26 cellular contexts compared by ENCODE assay signal in genomic region chr3:128430276-128430675, GRCh38. TPM values are rescaled to one million over a fixed set of nuclear protein-coding genes. Genes with fewer than 3 reads are reported as not detected.
"Had no signal": no experiment of that assay in that cellular context is flagged by ENCODE, and none has a peak within 500 bp of the region (broad histone marks: within the 10 kb centered on the region; RNA-seq: fewer than 3 reads in every experiment).

No MANE protein-coding gene starts in this region.

- H3K9me3 Mint-ChIP-seq: activated CD4-positive, alpha-beta T cell treated with anti-CD3 and anti-CD28 coated beads, Interleukin-2, amount 10 ng/mL, durations not matched to agents 24 days and 14 days; activated naive CD4-positive, alpha-beta T cell treated with anti-CD3 and anti-CD28 coated beads, Interleukin-2, amount 50 U/mL, for 24 hours; activated T-cell treated with anti-CD3 and anti-CD28 coated beads, Interleukin-2, amount 50 U/mL, for 24 hours; activated T-helper 1 cell treated with anti-CD3 and anti-CD28 coated beads, Interleukin-12 subunit alpha, Interleukin-12 subunit beta, Interleukin-2, Interleukin-4 antibody, amounts not matched to agents 30 ng/mL and 10 ng/mL and 1 ng/mL, durations not matched to agents 14 hours and 24 hours and 36 hours; central memory CD8-positive, alpha-beta T cell; T-helper 1 cell treated with Interleukin-12 subunit alpha and Interleukin-12 subunit beta and Interleukin-4 antibody, amounts not matched to agents 30 μg/mL and 1 μg/mL, for 36 hours; WTC11 had no signal

- H3K36me3 Mint-ChIP-seq: activated CD8-positive, alpha-beta memory T cell treated with anti-CD3 and anti-CD28 coated beads, Interleukin-2, amount 10 ng/mL, durations not matched to agents 7 days and 5 days; WTC11 had no signal

- H3K27ac ChIP-seq: breast epithelium, Peyer's patch, RWPE1, SJCRH30 had no signal

- H3K9me3 ChIP-seq: breast epithelium, MG63, Peyer's patch, SJCRH30 had no signal

- H3K4me3 Mint-ChIP-seq: activated CD4-positive, alpha-beta T cell treated with anti-CD3 and anti-CD28 coated beads, Interleukin-2, amount 10 ng/mL, durations not matched to agents 24 days and 14 days; activated CD8-positive, alpha-beta memory T cell treated with anti-CD3 and anti-CD28 coated beads, Interleukin-2, amount 10 ng/mL, durations not matched to agents 7 days and 5 days; activated naive CD4-positive, alpha-beta T cell treated with anti-CD3 and anti-CD28 coated beads, Interleukin-2, amount 50 U/mL, for 24 hours; activated T-cell treated with anti-CD3 and anti-CD28 coated beads, Interleukin-2, amount 50 U/mL, for 24 hours; activated T-helper 1 cell treated with anti-CD3 and anti-CD28 coated beads, Interleukin-12 subunit alpha, Interleukin-12 subunit beta, Interleukin-2, Interleukin-4 antibody, amounts not matched to agents 30 ng/mL and 10 ng/mL and 1 ng/mL, durations not matched to agents 14 hours and 24 hours and 36 hours; central memory CD8-positive, alpha-beta T cell; T-helper 1 cell treated with Interleukin-12 subunit alpha and Interleukin-12 subunit beta and Interleukin-4 antibody, amounts not matched to agents 30 μg/mL and 1 μg/mL, for 36 hours; WTC11 had no signal

- H3K4me1 ChIP-seq: breast epithelium, SJCRH30 had no signal

- ATAC-seq: activated CD8-positive, alpha-beta memory T cell treated with anti-CD3 and anti-CD28 coated beads, Interleukin-2, amount 10 ng/mL, durations not matched to agents 7 days and 5 days; WTC11 had no signal

- H3K27ac Mint-ChIP-seq: activated CD4-positive, alpha-beta T cell treated with anti-CD3 and anti-CD28 coated beads, Interleukin-2, amount 10 ng/mL, durations not matched to agents 24 days and 14 days; activated CD8-positive, alpha-beta memory T cell treated with anti-CD3 and anti-CD28 coated beads, Interleukin-2, amount 10 ng/mL, durations not matched to agents 7 days and 5 days; activated naive CD4-positive, alpha-beta T cell treated with anti-CD3 and anti-CD28 coated beads, Interleukin-2, amount 50 U/mL, for 24 hours; activated T-cell treated with anti-CD3 and anti-CD28 coated beads, Interleukin-2, amount 50 U/mL, for 24 hours; activated T-helper 1 cell treated with anti-CD3 and anti-CD28 coated beads, Interleukin-12 subunit alpha, Interleukin-12 subunit beta, Interleukin-2, Interleukin-4 antibody, amounts not matched to agents 30 ng/mL and 10 ng/mL and 1 ng/mL, durations not matched to agents 14 hours and 24 hours and 36 hours; T-helper 1 cell treated with Interleukin-12 subunit alpha and Interleukin-12 subunit beta and Interleukin-4 antibody, amounts not matched to agents 30 μg/mL and 1 μg/mL, for 36 hours; WTC11 had no signal

- DNase-seq: activated CD4-positive, alpha-beta T cell treated with anti-CD3 and anti-CD28 coated beads, Interleukin-2, amount 10 ng/mL, durations not matched to agents 24 days and 14 days; activated CD4-positive, alpha-beta T cell treated with anti-CD3 and anti-CD28 coated beads, Interleukin-2, amount 50 U/mL, for 48 hours; activated CD4-positive, CD25-positive, alpha-beta regulatory T cell treated with anti-CD3 and anti-CD28 coated beads, Interleukin-2, amount 50 U/mL, for 72 hours; activated CD8-positive, alpha-beta memory T cell treated with anti-CD3 and anti-CD28 coated beads, Interleukin-2, amount 10 ng/mL, durations not matched to agents 7 days and 5 days; activated effector memory CD4-positive, alpha-beta T cell treated with Interleukin-2 at 50 U/mL for 16 hours; activated naive CD4-positive, alpha-beta T cell; activated T-cell treated with anti-CD3 and anti-CD28 coated beads, Interleukin-2, amount 50 U/mL, for 24 hours; aorta; MG63; NCI-H1105 treated with DMSO at 0.1 percent for 48 hours; NCI-H1930; NCI-H2107; NCI-H2171 treated with DMSO at 0.1 percent for 48 hours; NCI-H226; NCI-H82; Peyer's patch; Right ventricle myocardium superior; SJCRH30 had no signal

- H3K4me3 ChIP-seq: breast epithelium, MG63, Peyer's patch, SJCRH30 had no signal

- H3K36me3 ChIP-seq: breast epithelium, MG63, Peyer's patch, SJCRH30 had no signal

- H3K27me3 ChIP-seq: breast epithelium, MG63 had no signal

RNA-seq across cellular contexts. Expression of gene DNAJB8, which starts 36.4 kb away (rescaled TPM):
- total RNA-seq: activated CD4-positive, alpha-beta T cell treated with anti-CD3 and anti-CD28 coated beads, Interleukin-2, amount 10 ng/mL, durations not matched to agents 24 days and 14 days; activated CD8-positive, alpha-beta memory T cell treated with anti-CD3 and anti-CD28 coated beads, Interleukin-2, amount 10 ng/mL, durations not matched to agents 7 days and 5 days; activated T-helper 1 cell treated with anti-CD3 and anti-CD28 coated beads, Interleukin-12 subunit alpha, Interleukin-12 subunit beta, Interleukin-2, Interleukin-4 antibody, amounts not matched to agents 30 ng/mL and 10 ng/mL and 1 ng/mL, durations not matched to agents 14 hours and 24 hours and 36 hours; aorta; breast epithelium; NCI-H460; Peyer's patch; Right ventricle myocardium superior; SJCRH30; WTC11 had no signal
- polyA plus RNA-seq: aorta had no signal
